ENCODE assay signal across 8 cellular contexts in genomic region chr5:55711531-55712022, GRCh38. TPM values are rescaled to one million over a fixed set of nuclear protein-coding genes. Genes with fewer than 3 reads are reported as not detected.
DNase-seq lines count a peak whose midpoint lies in the region; ATAC-seq, FAIRE-seq and TF ChIP-seq lines count a peak whose summit lies in the region.

No MANE protein-coding gene starts in this region.

- H3K27me3 ChIP-seq in GM06990 (replicated peaks; ENCODE audit: control insufficient read depth, insufficient read depth, low read length) (no peaks in the 10 kb centered on the region), RWPE2 (ENCODE audit: insufficient read depth, poor library complexity, severe bottlenecking) (no peaks in the 10 kb centered on the region), ovary (no peaks in the 10 kb centered on the region)

- H3K9me3 ChIP-seq in RWPE2 (ENCODE audit: severe bottlenecking), result no peaks in the 10 kb centered on the region
- H3K9me3 ChIP-seq in ovary, result no peaks in the 10 kb centered on the region

- H3K27ac ChIP-seq in RWPE2 (ENCODE audit: poor library complexity, severe bottlenecking), result peak overlapping the region; percentile 4
- H3K27ac ChIP-seq in ovary, result peak overlapping the region in 1 of 2 donors; percentile 3

- no peak for FAIRE-seq in H54 (lab: Jason Lieb, UNC)

- WGBS in ovary, 3 donors, result 2 to 6% (median 4%) methylated on average over 17 of the region's 17 CpGs

- intact Hi-C loops in ovary (cut with DNase I), result no loop called here

- DNase-seq in GM06990 (ENCODE audit: extremely low read depth, insufficient read length) (no peak), RWPE2 (ENCODE audit: low spot score) (no peak), epithelial cell of esophagus (ENCODE audit: low read depth) (no peak), ovary (peak in 1 of 5 donors; percentile 31), GF-D8 (lab: John Stamatoyannopoulos, UW) (no peak), H4 (ENCODE audit: low spot score) (no peak), H54 (ENCODE audit: insufficient read length, low spot score) (no peak), NCI-H524 (lab: John Stamatoyannopoulos, UW) (no peak)

- TF ChIP-seq POLR2A in ovary (IDR thresholded peaks at IDR 0.05) (no peak), H54 (IDR thresholded peaks at IDR 0.05; ENCODE audit: low read depth, low read length) (no peak)

- TF ChIP-seq EP300 in ovary (IDR thresholded peaks at IDR 0.05), result no peak

- H3K4me3 ChIP-seq in GM06990 (replicated peaks; ENCODE audit: low read depth, low read length), result peak overlapping the region; percentile 95
- peak overlapping the region; percentile 56 for H3K4me3 ChIP-seq in RWPE2 (ENCODE audit: severe bottlenecking)
- H3K4me3 ChIP-seq in epithelial cell of esophagus (ENCODE audit: low read length), result peak overlapping the region; percentile 97
- peak overlapping the region; percentile 54 for H3K4me3 ChIP-seq in ovary

- H3K4me1 ChIP-seq in RWPE2 (ENCODE audit: insufficient read depth, poor library complexity, severe bottlenecking) (peaks cover 8% of the 10 kb centered on the region), ovary (ENCODE audit: insufficient read depth) (peaks cover 8% of the 10 kb centered on the region)

- no peak for TF ChIP-seq CTCF in GM06990 (IDR thresholded peaks at IDR 0.05; ENCODE audit: insufficient read depth, low read length, poor library complexity, severe bottlenecking)
- TF ChIP-seq CTCF in RWPE2 (IDR thresholded peaks at IDR 0.05; ENCODE audit: poor library complexity, severe bottlenecking), result no peak
- no peak for TF ChIP-seq CTCF in epithelial cell of esophagus (IDR thresholded peaks at IDR 0.05; ENCODE audit: insufficient read depth, low read depth, low read length, missing control alignments)
- TF ChIP-seq CTCF in ovary (IDR thresholded peaks at IDR 0.05), result no peak

- ATAC-seq in RWPE2 (ENCODE audit: low read depth), result no peak

- H3K36me3 ChIP-seq in GM06990 (ENCODE audit: control insufficient read depth, insufficient read depth, low read length) (no peaks in the 10 kb centered on the region; the same call in none of the 2 replicates), RWPE2 (ENCODE audit: low read depth) (peaks cover 12% of the 10 kb centered on the region), ovary (no peaks in the 10 kb centered on the region)

RNA-seq across cellular contexts. Expression of gene SLC38A9, which starts 0.5 kb away (rescaled TPM):
- total RNA-seq in ovary, result 10 to 100 TPM; 12.8 to 29.6 (median 21.6) TPM
- 10 to 100 TPM in 1 of 2 donors, 1 to 10 TPM in 1; 7.9 to 16.2 TPM for polyA plus RNA-seq in ovary
- total RNA-seq in H4 (2014; rRNA removed; shearing (Covaris generic)), result 15.0 and 17.9 TPM in 2 replicates

RNA-seq across cellular contexts. Expression of gene DDX4, which starts 26.3 kb away (rescaled TPM):
- not detected for total RNA-seq in ovary
- under 1 TPM in 1 of 2 donors, not detected in 1; 0.63 TPM for polyA plus RNA-seq in ovary
- not detected in 2 replicates for total RNA-seq in H4 (2014; rRNA removed; shearing (Covaris generic))
